In genomic region chr17:17535957-17536356, GRCh38 we compare ENCODE assay signal across 12 cellular contexts. TPM values are rescaled to one million over a fixed set of nuclear protein-coding genes. Genes with fewer than 3 reads are reported as not detected.
A peak's percentile ranks its signal among the peaks of the same experiment; 100 is the strongest.
DNase-seq lines count a peak whose midpoint lies in the region; ATAC-seq, FAIRE-seq and TF ChIP-seq lines count a peak whose summit lies in the region.
"Had no signal": no experiment of that assay in that cellular context is flagged by ENCODE, and none has a peak within 500 bp of the region (broad histone marks: within the 10 kb centered on the region; RNA-seq: fewer than 3 reads in every experiment).

No MANE protein-coding gene starts in this region.

- CTCF ChIA-PET in SK-N-SH (lab: Yijun Ruan, JAX), result interaction anchor here (0.6 kb wide), 1 partner anchor 19 kb away, joined by 3 read pairs; no protein-coding TSS in a partner anchor

- TF ChIP-seq POLR2A in gastroesophageal sphincter (IDR thresholded peaks at IDR 0.05) (no peak), H54 (IDR thresholded peaks at IDR 0.05; ENCODE audit: low read depth, low read length) (no peak)

- no peak overlapping the region for H2BK5ac ChIP-seq in H9 (ENCODE audit: insufficient read length, low read length)

- H4K8ac ChIP-seq in H9 (replicated peaks; ENCODE audit: insufficient read length, low read depth, low read length), result no peak overlapping the region

- H3K79me2 ChIP-seq in SK-N-SH (ENCODE audit: insufficient read depth) (no peaks in the 10 kb centered on the region), H9 (ENCODE audit: insufficient read depth, low read length) (no peaks in the 10 kb centered on the region)

- no peaks in the 10 kb centered on the region for H3K9me3 Mint-ChIP-seq in H9
- no peaks in the 10 kb centered on the region for H3K9me3 Mint-ChIP-seq in T-helper 2 cell treated with Interferon-gamma antibody and Interleukin-4, amounts not matched to agents 5 μg/mL and 100 μg/mL, for 36 hours
- H3K9me3 Mint-ChIP-seq: activated CD4-positive, alpha-beta T cell treated with anti-CD3 and anti-CD28 coated beads, Interleukin-2, amount 10 ng/mL, durations not matched to agents 7 days and 5 days; naive B cell had no signal

- no peak overlapping the region for H3K4me3 Mint-ChIP-seq in H9
- H3K4me3 Mint-ChIP-seq in T-helper 2 cell treated with Interferon-gamma antibody and Interleukin-4, amounts not matched to agents 5 μg/mL and 100 μg/mL, for 36 hours, result no peak overlapping the region
- H3K4me3 Mint-ChIP-seq: activated CD4-positive, alpha-beta T cell treated with anti-CD3 and anti-CD28 coated beads, Interleukin-2, amount 10 ng/mL, durations not matched to agents 7 days and 5 days; naive B cell had no signal

- H4K5ac ChIP-seq in H9 (ENCODE audit: insufficient read length, low read depth, low read length), result no peak overlapping the region

- H3K27ac ChIP-seq in SK-N-SH (ENCODE audit: low read depth in 2 of 2, low read length in 1 of 2), result peak overlapping the region in 1 of 2 experiments; percentile 24; a peak in 1 of 4 replicates
- H3K27ac ChIP-seq in gastroesophageal sphincter, result no peak overlapping the region
- no peak overlapping the region for H3K27ac ChIP-seq in H9 (ENCODE audit: insufficient read length, low read depth, low read length)
- H3K27ac ChIP-seq: RWPE1 had no signal

- H3K9me2 ChIP-seq in SK-N-SH, result no peaks in the 10 kb centered on the region

- no peaks in the 10 kb centered on the region for H3K23me2 ChIP-seq in H9 (ENCODE audit: insufficient read length, low read depth, low read length, poor library complexity, severe bottlenecking)

- H3K4me3 ChIP-seq in SK-N-SH (ENCODE audit: low read depth in 2 of 2, low read length in 1 of 2) (no peak overlapping the region), gastroesophageal sphincter (no peak overlapping the region)

- peaks cover 5% of the 10 kb centered on the region for H3F3A ChIP-seq in SK-N-SH (replicated peaks; ENCODE audit: insufficient read depth)

- TF ChIP-seq CTCF in SK-N-SH (IDR thresholded peaks at IDR 0.05) (no peak), gastroesophageal sphincter (IDR thresholded peaks at IDR 0.05) (no peak), H9 (conservative IDR thresholded peaks at IDR 0.05) (no peak)

- no peak for TF ChIP-seq RAD21 in SK-N-SH (IDR thresholded peaks at IDR 0.05; ENCODE audit: low read length)

- H3K9me3 ChIP-seq in SK-N-SH (no peaks in the 10 kb centered on the region), gastroesophageal sphincter (no peaks in the 10 kb centered on the region), H9 (ENCODE audit: control insufficient read depth, low read depth, low read length) (no peaks in the 10 kb centered on the region)

- peaks cover 10% of the 10 kb centered on the region in 2 experiments for H3K4me1 Mint-ChIP-seq in H9
- no peaks in the 10 kb centered on the region for H3K4me1 Mint-ChIP-seq in T-helper 2 cell treated with Interferon-gamma antibody and Interleukin-4, amounts not matched to agents 5 μg/mL and 100 μg/mL, for 36 hours (ENCODE audit: low read depth)
- H3K4me1 Mint-ChIP-seq: activated CD4-positive, alpha-beta T cell treated with anti-CD3 and anti-CD28 coated beads, Interleukin-2, amount 10 ng/mL, durations not matched to agents 7 days and 5 days; naive B cell had no signal

- 53% methylated on average over 4 of the region's 7 CpGs for WGBS in SK-N-SH (ENCODE audit: low lambda C conversion rate)
- WGBS in gastroesophageal sphincter (ENCODE audit: low coverage in 1 of 2), 2 donors, result 29% methylated on average over 1 of the region's 7 CpGs; no CpG with 5 or more reads in 1 of the 2 donors
- no CpG with 5 or more reads among the region's 7 CpGs for WGBS in H9 (ENCODE audit: extremely low coverage, insufficient read length, low lambda C conversion rate)

- POLR2A ChIA-PET in SK-N-SH (lab: Yijun Ruan, JAX), result no interaction called here

- H3K14ac ChIP-seq in H9 (ENCODE audit: insufficient read depth, low read length), result no peak overlapping the region

- H3K4ac ChIP-seq in H9 (ENCODE audit: low read depth, low read length), result no peak overlapping the region

- no peak overlapping the region for H3T11ph ChIP-seq in H9 (ENCODE audit: low read length)

- no peak overlapping the region for H2BK15ac ChIP-seq in H9 (ENCODE audit: low read depth, low read length)

- H3K56ac ChIP-seq in H9 (ENCODE audit: insufficient read length, low read depth, low read length), result no peak overlapping the region

- H3K27ac Mint-ChIP-seq in H9, result no peak overlapping the region; a peak in 2 of 7 replicates
- H3K27ac Mint-ChIP-seq in T-helper 2 cell treated with Interferon-gamma antibody and Interleukin-4, amounts not matched to agents 5 μg/mL and 100 μg/mL, for 36 hours, result no peak overlapping the region
- H3K27ac Mint-ChIP-seq: activated CD4-positive, alpha-beta T cell treated with anti-CD3 and anti-CD28 coated beads, Interleukin-2, amount 10 ng/mL, durations not matched to agents 7 days and 5 days had no signal

- H3K4me2 ChIP-seq in SK-N-SH (no peak overlapping the region), H9 (ENCODE audit: insufficient read depth, insufficient read length, low read length) (no peak overlapping the region)

- H2AFZ ChIP-seq in SK-N-SH (ENCODE audit: low read depth) (no peak overlapping the region), H9 (ENCODE audit: low read length) (no peak overlapping the region)

- ATAC-seq in gastroesophageal sphincter, result peak; percentile 69

- H2BK120ac ChIP-seq in H9 (ENCODE audit: low read depth, low read length, poor library complexity, severe bottlenecking), result no peak overlapping the region

- no peak overlapping the region for H3K23ac ChIP-seq in H9 (ENCODE audit: insufficient read length, low read depth, low read length)

- H3K27me3 ChIP-seq in SK-N-SH (ENCODE audit: insufficient read depth), result no peaks in the 10 kb centered on the region
- no peaks in the 10 kb centered on the region for H3K27me3 ChIP-seq in gastroesophageal sphincter
- H3K27me3 ChIP-seq in H9 (ENCODE audit: insufficient read depth, low read length), result no peaks in the 10 kb centered on the region

- no peaks in the 10 kb centered on the region for H3K79me1 ChIP-seq in H9 (ENCODE audit: insufficient read depth, low read depth, low read length, poor library complexity, severe bottlenecking)

- DNase-seq in AG20443 (ENCODE audit: low spot score), result peak; percentile 85
- peak; percentile 62 for DNase-seq in SK-N-SH
- DNase-seq in pons (ENCODE audit: low spot score), result peak; percentile 33
- no peak for DNase-seq in H54 (ENCODE audit: insufficient read length, low spot score)
- no peak for DNase-seq in NCI-H2227 (lab: John Stamatoyannopoulos, UW; ENCODE audit: unreplicated experiment)
- DNase-seq in H9, result no peak
- DNase-seq in T-helper 2 cell treated with Interferon-gamma antibody and Interleukin-4, amounts not matched to agents 5 μg/mL and 100 μg/mL, for 36 hours (ENCODE audit: low spot score), result no peak
- DNase-seq: activated CD4-positive, alpha-beta T cell treated with anti-CD3 and anti-CD28 coated beads, Interleukin-2, amount 10 ng/mL, durations not matched to agents 7 days and 5 days; naive B cell; NCI-H1105 had no signal

- H2AK5ac ChIP-seq in H9 (ENCODE audit: insufficient read length, low read length), result no peak overlapping the region

- no peak for FAIRE-seq in H54 (lab: Jason Lieb, UNC)

- H3K18ac ChIP-seq in H9 (ENCODE audit: insufficient read length, low read depth, low read length), result no peak overlapping the region

- H4K20me1 ChIP-seq in SK-N-SH (ENCODE audit: insufficient read depth), result no peaks in the 10 kb centered on the region
- H4K20me1 ChIP-seq in H9 (ENCODE audit: control insufficient read depth, insufficient read depth, insufficient read length), result no peaks in the 10 kb centered on the region

- TF ChIP-seq EP300 in SK-N-SH (IDR thresholded peaks at IDR 0.05; ENCODE audit: borderline replicate concordance in 1 of 2, low read depth in 1 of 2, low read length in 1 of 2) (0 out of 4 replicates have a peak, but pooled peaks of 1 of the 2 experiments have one; percentile 10), gastroesophageal sphincter (IDR thresholded peaks at IDR 0.05) (no peak)

- no peak overlapping the region for H4K91ac ChIP-seq in H9 (ENCODE audit: insufficient read length, low read depth, low read length)

- H3K9ac ChIP-seq in SK-N-SH (no peak overlapping the region), H9 (ENCODE audit: extremely low read depth, insufficient read length, low read length) (no peak overlapping the region)

- peaks cover 0 to 46% of the 10 kb centered on the region in 2 experiments; a peak in 1 of 4 replicates for H3K4me1 ChIP-seq in SK-N-SH (ENCODE audit: control insufficient read depth in 1 of 2, insufficient read depth in 2 of 2, low read depth in 1 of 2, low read length in 1 of 2)
- H3K4me1 ChIP-seq in gastroesophageal sphincter, result no peaks in the 10 kb centered on the region
- H3K4me1 ChIP-seq in H9 (ENCODE audit: insufficient read depth, low read length), result no peaks in the 10 kb centered on the region

- H3K36me3 ChIP-seq in SK-N-SH (replicated peaks in 1 of 2; ENCODE audit: control insufficient read depth in 1 of 2, insufficient read depth in 2 of 2, low read length in 1 of 2), result no peaks in the 10 kb centered on the region
- H3K36me3 ChIP-seq in gastroesophageal sphincter, result no peaks in the 10 kb centered on the region

- H3K36me3 Mint-ChIP-seq in H9 (ENCODE audit: insufficient read depth in 1 of 3, low read depth in 3 of 3), result peaks cover 0 to 3% (median 0%) of the 10 kb centered on the region in 3 experiments; a peak in 1 of 7 replicates
- H3K36me3 Mint-ChIP-seq in T-helper 2 cell treated with Interferon-gamma antibody and Interleukin-4, amounts not matched to agents 5 μg/mL and 100 μg/mL, for 36 hours (ENCODE audit: low read depth), result no peaks in the 10 kb centered on the region
- H3K36me3 Mint-ChIP-seq: naive B cell had no signal

- H2BK20ac ChIP-seq in H9 (ENCODE audit: low read depth, low read length, poor library complexity, severe bottlenecking), result no peak overlapping the region

- H3K27me3 Mint-ChIP-seq in H9 (ENCODE audit: low read depth), result no peaks in the 10 kb centered on the region; the same call in 1 of the 2 replicates
- H3K27me3 Mint-ChIP-seq in T-helper 2 cell treated with Interferon-gamma antibody and Interleukin-4, amounts not matched to agents 5 μg/mL and 100 μg/mL, for 36 hours (ENCODE audit: low read depth), result peaks cover 3% of the 10 kb centered on the region
- H3K27me3 Mint-ChIP-seq: activated CD4-positive, alpha-beta T cell treated with anti-CD3 and anti-CD28 coated beads, Interleukin-2, amount 10 ng/mL, durations not matched to agents 7 days and 5 days; naive B cell had no signal

- no peak overlapping the region for H2BK12ac ChIP-seq in H9 (ENCODE audit: insufficient read length, low read depth, low read length)

RNA-seq across cellular contexts. Expression of gene RASD1, which starts 39.8 kb away (rescaled TPM):
- polyA plus RNA-seq in SK-N-SH (2012; rRNA removed), result 0.26 and 0.43 TPM in 2 replicates
- 0.05 and 0.28 TPM in 2 replicates for polyA plus RNA-seq in SK-N-SH (2012; cell fraction: cytosol; rRNA removed)
- polyA plus RNA-seq in SK-N-SH (2012; cell fraction: nucleus; rRNA removed), result 0.87 and 0.94 TPM in 2 replicates
- total RNA-seq in gastroesophageal sphincter, result 10 to 100 TPM in 1 of 4 donors, 1 to 10 TPM in 3; 2.6 to 24.6 (median 5.1) TPM
- total RNA-seq in H9 (2021), result 5.7 and 6.8 TPM in 2 replicates

RNA-seq across cellular contexts. Expression of gene PEMT, which starts 55.6 kb away (rescaled TPM):
- polyA plus RNA-seq in SK-N-SH (2012; rRNA removed), result 49.8 and 52.8 TPM in 2 replicates
- 26.8 and 41.1 TPM in 2 replicates for polyA plus RNA-seq in SK-N-SH (2012; cell fraction: cytosol; rRNA removed)
- 19.4 and 22.2 TPM in 2 replicates for polyA plus RNA-seq in SK-N-SH (2012; cell fraction: nucleus; rRNA removed)
- total RNA-seq in gastroesophageal sphincter (10 to 100 TPM in 3 of 4 donors, 1 to 10 TPM in 1; 8.6 to 20.7 (median 17.5) TPM), H9 (2021) (63.2 and 63.5 TPM in 2 replicates)

RNA-seq across cellular contexts. Expression of gene MED9, which starts 59.2 kb away (rescaled TPM):
- polyA plus RNA-seq in SK-N-SH (2012; rRNA removed), result 9.7 and 10.1 TPM in 2 replicates
- 7.4 and 9.3 TPM in 2 replicates for polyA plus RNA-seq in SK-N-SH (2012; cell fraction: cytosol; rRNA removed)
- 7.9 and 10.5 TPM in 2 replicates for polyA plus RNA-seq in SK-N-SH (2012; cell fraction: nucleus; rRNA removed)
- total RNA-seq in gastroesophageal sphincter (10 to 100 TPM in 3 of 4 donors, 1 to 10 TPM in 1; 9.1 to 19.5 (median 16.6) TPM), H9 (2021) (19.6 and 20.0 TPM in 2 replicates)

Comparison
In these comparisons a context has a peak if more than half of its experiments do, and no peak if none do; other contexts are left out.
1. DNase-seq: peak in AG20443 (single experiment), SK-N-SH (single experiment) and pons (single experiment); none in H54 (single experiment), NCI-H2227 (single experiment), H9 (single experiment) and T-helper 2 cell treated with Interferon-gamma antibody and Interleukin-4, amounts not matched to agents 5 μg/mL and 100 μg/mL, for 36 hours (single experiment).